Comparison of ENCODE assay signal across 19 cellular contexts in the genomic region with DNA sequence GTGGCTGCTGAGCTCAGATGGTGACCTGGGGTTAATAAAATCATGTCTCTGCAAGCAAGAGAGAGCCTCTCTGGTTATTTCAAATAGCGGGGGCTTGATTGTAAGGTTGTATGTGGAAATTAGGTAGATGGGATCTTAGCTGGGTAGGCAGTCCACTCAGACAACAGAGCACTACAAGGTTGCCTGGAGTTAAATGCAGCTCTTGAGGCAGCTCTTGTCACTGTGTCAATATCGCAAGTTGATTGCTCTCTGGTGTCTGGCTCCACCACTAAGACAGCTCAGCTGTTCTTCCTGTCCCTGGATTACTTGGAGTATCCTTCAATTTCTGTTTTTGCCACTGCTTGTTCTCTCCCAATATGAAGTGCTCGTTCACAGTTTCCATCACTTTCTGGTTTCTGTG.
DNase-seq lines count a peak whose midpoint lies in the region; ATAC-seq, FAIRE-seq and TF ChIP-seq lines count a peak whose summit lies in the region.
"Had no signal": no experiment of that assay in that cellular context is flagged by ENCODE, and none has a peak within 500 bp of the region (broad histone marks: within the 10 kb centered on the region; RNA-seq: fewer than 3 reads in every experiment).

No MANE protein-coding gene starts in this region.

- no peak overlapping the region for H3K4me2 ChIP-seq in K562 (ENCODE audit: insufficient read depth, low read length)
- H3K4me2 ChIP-seq: SK-N-SH had no signal

- H4K20me1 ChIP-seq in K562 (replicated peaks; ENCODE audit: control insufficient read depth, insufficient read depth, low read length), result no peaks in the 10 kb centered on the region

- no peak for TF ChIP-seq POLR2A in K562 (conservative IDR thresholded peaks at IDR 0.05)

- H3K4me3 ChIP-seq in K562, result no peak overlapping the region
- no peak overlapping the region for H3K4me3 ChIP-seq in upper lobe of right lung
- H3K4me3 ChIP-seq: heart left ventricle, left ventricle myocardium inferior had no signal

- TF ChIP-seq CTCF in K562 (IDR thresholded peaks at IDR 0.05 in 2 of 3, conservative IDR thresholded peaks at IDR 0.05 in 1 of 3; ENCODE audit: insufficient read depth in 2 of 3, low read depth in 1 of 3, low read length in 3 of 3) (no peak), upper lobe of right lung (IDR thresholded peaks at IDR 0.05) (no peak)

- H3K9me1 ChIP-seq in K562 (ENCODE audit: control insufficient read depth, insufficient read depth, low read length), result no peaks in the 10 kb centered on the region

- POLR2A ChIA-PET in K562 (lab: Yijun Ruan, JAX), result interaction anchor here (0.6 to 0.7 kb wide), 2 partner anchors 14 to 153 kb away, joined by 3 to 4 read pairs; no protein-coding TSS in a partner anchor

- FAIRE-seq in K562 (lab: Jason Lieb, UNC), result no peak
- FAIRE-seq: GM18507 had no signal

- H3K9me3 ChIP-seq in K562 (replicated peaks; ENCODE audit: control insufficient read depth, insufficient read depth, low read depth, low read length), result no peaks in the 10 kb centered on the region
- H3K9me3 ChIP-seq in upper lobe of right lung, result no peaks in the 10 kb centered on the region
- H3K9me3 ChIP-seq: heart left ventricle, left ventricle myocardium inferior, neutrophil, SK-N-SH had no signal

- 3% methylated on average over 3 of the region's 3 CpGs for WGBS in K562 (ENCODE audit: insufficient coverage, low coverage, missing lambda C conversion rate)

- H3K27me3 ChIP-seq in K562 (ENCODE audit: control insufficient read depth in 2 of 2, insufficient read depth in 2 of 2, low read length in 2 of 2) (peaks cover 0 to 2% of the 10 kb centered on the region in 2 experiments; a peak in 1 of 5 replicates), upper lobe of right lung (no peaks in the 10 kb centered on the region)
- H3K27me3 ChIP-seq: heart left ventricle, neutrophil had no signal

- no peaks in the 10 kb centered on the region for H3K79me2 ChIP-seq in K562 (ENCODE audit: control insufficient read depth, insufficient read depth, low read length)

- CTCF ChIA-PET in K562 (lab: Yijun Ruan, JAX; ENCODE audit: low intra/inter-chr PET ratio), result no interaction called here

- peak; percentile 45 for ATAC-seq in K562
- peak; percentile 91 for ATAC-seq in upper lobe of right lung
- ATAC-seq in GM19452 (IDR thresholded peaks at IDR 0.05; ENCODE audit: unreplicated experiment), result no peak
- no peak for ATAC-seq in GM19467 (IDR thresholded peaks at IDR 0.05; ENCODE audit: unreplicated experiment)
- ATAC-seq: heart left ventricle had no signal

- no TSS peak for BruUV-seq in K562 (replicated peaks; lab: Mats Ljungman, UMichigan)

- in situ Hi-C loops in K562 (cut with MboI), result no loop called here

- H3K4me1 ChIP-seq in K562 (replicated peaks in 1 of 2; ENCODE audit: control insufficient read depth in 2 of 2, insufficient read depth in 2 of 2, low read length in 2 of 2) (no peaks in the 10 kb centered on the region; a peak in 1 of 5 replicates), upper lobe of right lung (no peaks in the 10 kb centered on the region)
- H3K4me1 ChIP-seq: left ventricle myocardium inferior had no signal

- no peak for TF ChIP-seq RAD21 in K562 (CRISPR knock-in tag; conservative IDR thresholded peaks at IDR 0.05 in 1 of 2, IDR thresholded peaks at IDR 0.05 in 1 of 2)

- DNase-seq in NCI-H510A treated with DMSO at 0.1 percent for 48 hours (lab: John Stamatoyannopoulos, UW) (peak; percentile 2), NCI-H510A (lab: John Stamatoyannopoulos, UW) (no peak), NCI-H2107 treated with DMSO at 0.1 percent for 48 hours (lab: John Stamatoyannopoulos, UW; ENCODE audit: unreplicated experiment) (peak; percentile 74), K562 (ENCODE audit: extremely low read depth in 1 of 4, low spot score in 3 of 4) (no peak), upper lobe of right lung (no peak), NAMALWA (ENCODE audit: low spot score) (no peak)
- DNase-seq: activated CD4-positive, alpha-beta memory T cell treated with anti-CD3 and anti-CD28 coated beads for 36 hours; activated effector memory CD4-positive, alpha-beta T cell treated with anti-CD3 and anti-CD28 coated beads, Interleukin-2, amount 50 U/mL, for 16 hours; EL; heart left ventricle; left ventricle myocardium inferior; NCI-H1930; stimulated activated CD4-positive, alpha-beta T cell treated with anti-CD3 and anti-CD28 coated beads, Interleukin-12 subunit alpha, Interleukin-12 subunit beta, amount 100 ng/mL, for 4 hours; stimulated activated CD8-positive, alpha-beta memory T cell treated with anti-CD3 and anti-CD28 coated beads, Interleukin-4, amount 100 ng/mL, for 48 hours had no signal

- intact Hi-C loops in K562 (cut with micrococcal nuclease), result no loop called here
- intact Hi-C loops in upper lobe of right lung (cut with DNase I), result no loop called here

- TF ChIP-seq EP300 in K562 (IDR thresholded peaks at IDR 0.05; ENCODE audit: low read length), result no peak

- H3K27ac ChIP-seq in K562 (ENCODE audit: extremely low read depth, low read depth, low read length), result no peak overlapping the region
- H3K27ac ChIP-seq in upper lobe of right lung, result no peak overlapping the region
- H3K27ac ChIP-seq: heart left ventricle, left ventricle myocardium inferior, neutrophil had no signal

- H3K9ac ChIP-seq in K562 (ENCODE audit: insufficient read depth in 1 of 2, low read depth in 2 of 2, low read length in 2 of 2), result no peak overlapping the region
- H3K9ac ChIP-seq: SK-N-SH had no signal

- H2AFZ ChIP-seq in K562 (ENCODE audit: low read depth, low read length), result no peak overlapping the region

- H3K36me3 ChIP-seq in K562 (ENCODE audit: control insufficient read depth, insufficient read depth, low read length) (no peaks in the 10 kb centered on the region), upper lobe of right lung (no peaks in the 10 kb centered on the region)
- H3K36me3 ChIP-seq: heart left ventricle, left ventricle myocardium inferior, neutrophil had no signal

TF ChIP-seq in K562, 482 proteins besides CTCF, POLR2A, EP300 and RAD21:
- no peak for TF ChIP-seq TCF7L2 (IDR thresholded peaks at IDR 0.05; ENCODE audit: low read depth, low read length)
- TF ChIP-seq FOXA3 (CRISPR knock-in tag; conservative IDR thresholded peaks at IDR 0.05 in 1 of 2, IDR thresholded peaks at IDR 0.05 in 1 of 2), result peak in 1 of 2 experiments; percentile 53; a peak in 1 of 4 replicates

Comparison
In these comparisons a context has a peak if more than half of its experiments do, and no peak if none do; other contexts are left out.
1. DNase-seq: peak in NCI-H510A treated with DMSO at 0.1 percent for 48 hours (single experiment) and NCI-H2107 treated with DMSO at 0.1 percent for 48 hours (single experiment); none in NCI-H510A (single experiment), K562 (0 of 4), upper lobe of right lung (single experiment) and NAMALWA (single experiment).
2. ATAC-seq: peak in K562 (single experiment) and upper lobe of right lung (single experiment); none in GM19452 (single experiment) and GM19467 (single experiment).